In the genomic region with DNA sequence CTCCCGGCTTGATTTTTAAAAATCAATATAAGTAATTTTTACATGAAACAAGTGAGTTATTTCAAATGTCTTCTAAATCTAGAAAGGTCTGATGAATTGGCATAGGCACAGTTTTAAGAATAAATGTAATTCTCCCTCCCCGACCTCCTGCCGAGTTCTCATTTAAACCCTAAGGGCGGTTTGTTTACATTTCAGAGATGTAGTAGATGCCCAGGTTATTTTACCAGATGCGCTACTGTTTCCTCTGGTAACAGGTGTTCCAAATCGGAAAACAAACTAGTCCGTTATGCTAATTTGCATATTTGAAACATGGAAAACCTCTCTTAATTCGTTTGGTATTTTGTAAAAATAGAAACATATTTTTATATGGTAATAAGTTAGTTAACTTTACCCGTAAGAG, we compare ENCODE assay signal across 11 cellular contexts. TPM values are rescaled to one million over a fixed set of nuclear protein-coding genes. Genes with fewer than 3 reads are reported as not detected.
DNase-seq lines count a peak whose midpoint lies in the region; ATAC-seq, FAIRE-seq and TF ChIP-seq lines count a peak whose summit lies in the region.
"Had no signal": no experiment of that assay in that cellular context is flagged by ENCODE, and none has a peak within 500 bp of the region (broad histone marks: within the 10 kb centered on the region; RNA-seq: fewer than 3 reads in every experiment).

No MANE protein-coding gene starts in this region.

- H3K9ac ChIP-seq in keratinocyte (ENCODE audit: control insufficient read depth, extremely low read depth, insufficient read depth, low read length) = no peak overlapping the region

- H4K20me1 ChIP-seq in keratinocyte (ENCODE audit: control insufficient read depth, extremely low read depth, insufficient read depth, low read length) = no peaks in the 10 kb centered on the region

- H3K9me3 ChIP-seq in SJCRH30 (replicated peaks) (no peaks in the 10 kb centered on the region), keratinocyte (ENCODE audit: control insufficient read depth, low read depth, low read length) (no peaks in the 10 kb centered on the region)
- H3K9me3 ChIP-seq: gastroesophageal sphincter, upper lobe of left lung had no signal

- H3K27ac ChIP-seq in SJCRH30 (no peak overlapping the region), keratinocyte (ENCODE audit: control insufficient read depth, insufficient read depth, low read length) (no peak overlapping the region)
- H3K27ac ChIP-seq: gastroesophageal sphincter, upper lobe of left lung had no signal

- peak overlapping the region; percentile 47 for H3K4me3 ChIP-seq in H7 (ENCODE audit: insufficient read depth, low read depth, low read length)
- peak overlapping the region; percentile 38 for H3K4me3 ChIP-seq in SJCRH30
- H3K4me3 ChIP-seq in keratinocyte (ENCODE audit: control insufficient read depth in 2 of 3, extremely low read depth in 1 of 3, insufficient read depth in 2 of 3, low read depth in 1 of 3, low read length in 3 of 3) = peak overlapping the region in 1 of 3 experiments; percentile 25

- peaks cover under 1 to 9% of the 10 kb centered on the region in 2 donors for H3K27me3 Mint-ChIP-seq in effector memory CD8-positive, alpha-beta T cell

- no peaks in the 10 kb centered on the region; the same call in 1 of the 2 replicates for H3K27me3 ChIP-seq in H7 (ENCODE audit: control insufficient read depth, insufficient read depth, low read length)
- no peaks in the 10 kb centered on the region for H3K27me3 ChIP-seq in SJCRH30
- no peaks in the 10 kb centered on the region for H3K27me3 ChIP-seq in keratinocyte (ENCODE audit: control insufficient read depth, extremely low read depth, insufficient read depth, low read length)
- H3K27me3 ChIP-seq: upper lobe of left lung had no signal

- H3K36me3 ChIP-seq in H7 (replicated peaks; ENCODE audit: control insufficient read depth, insufficient read depth, low read length) (no peaks in the 10 kb centered on the region), SJCRH30 (no peaks in the 10 kb centered on the region), keratinocyte (ENCODE audit: control insufficient read depth in 2 of 2, extremely low read depth in 1 of 2, insufficient read depth in 2 of 2, low read length in 2 of 2) (no peaks in the 10 kb centered on the region)
- H3K36me3 ChIP-seq: gastroesophageal sphincter, upper lobe of left lung had no signal

- no peak for TF ChIP-seq CTCF in keratinocyte (optimal IDR thresholded peaks at IDR 0.05 in 1 of 3, IDR thresholded peaks at IDR 0.05 in 1 of 3, conservative IDR thresholded peaks at IDR 0.05 in 1 of 3; ENCODE audit: extremely low read depth in 1 of 3, insufficient read depth in 2 of 3, low read length in 3 of 3)

- peaks cover 6 to 8% of the 10 kb centered on the region in 2 donors for H3K4me1 Mint-ChIP-seq in effector memory CD8-positive, alpha-beta T cell (ENCODE audit: low read depth in 2 of 2)

- peak overlapping the region in 1 of 2 donors; percentile 74 for H3K4me3 Mint-ChIP-seq in effector memory CD8-positive, alpha-beta T cell

- H2AFZ ChIP-seq in keratinocyte (ENCODE audit: control insufficient read depth, low read length) = no peak overlapping the region

- no peaks in the 10 kb centered on the region for H3K79me2 ChIP-seq in keratinocyte (ENCODE audit: control insufficient read depth, insufficient read depth, low read length)

- H3K9me3 Mint-ChIP-seq in effector memory CD8-positive, alpha-beta T cell = no peaks in the 10 kb centered on the region

- H3K4me1 ChIP-seq in SJCRH30 = no peaks in the 10 kb centered on the region
- no peaks in the 10 kb centered on the region for H3K4me1 ChIP-seq in keratinocyte (ENCODE audit: control insufficient read depth, extremely low read depth, insufficient read depth, low read length)
- H3K4me1 ChIP-seq: upper lobe of left lung had no signal

- H3K4me2 ChIP-seq in keratinocyte (ENCODE audit: control insufficient read depth, extremely low read depth, insufficient read depth, low read depth, low read length) = peak overlapping the region; percentile 70

- DNase-seq in NCI-H1694 (lab: John Stamatoyannopoulos, UW) (peak; percentile 43), NCI-H1694 treated with DMSO at 0.1 percent for 48 hours (lab: John Stamatoyannopoulos, UW) (no peak), H7 (no peak), SJCRH30 (peak in 1 of 2 experiments; percentile 9), keratinocyte (ENCODE audit: low read depth, low spot score) (no peak), SW 1271 (lab: John Stamatoyannopoulos, UW) (no peak)
- DNase-seq in effector memory CD8-positive, alpha-beta T cell = no peak

- no peaks in the 10 kb centered on the region for H3K9me1 ChIP-seq in keratinocyte (ENCODE audit: control insufficient read depth, extremely low read depth, insufficient read depth, low read length)

- peak overlapping the region in 1 of 2 donors; percentile 92 for H3K27ac Mint-ChIP-seq in effector memory CD8-positive, alpha-beta T cell

- no peak for FAIRE-seq in keratinocyte (lab: Jason Lieb, UNC)

- H3K36me3 Mint-ChIP-seq in effector memory CD8-positive, alpha-beta T cell (ENCODE audit: insufficient read depth) = peaks cover 15% of the 10 kb centered on the region

- dilution Hi-C loops in keratinocyte (cut with MboI; ENCODE audit: extremely low pct_ligation_motif_present, low sequenced_read_pairs) = no loop called here

- ATAC-seq in effector memory CD8-positive, alpha-beta T cell (replicated peaks) = no peak
- ATAC-seq in GM18498 (IDR thresholded peaks at IDR 0.05; ENCODE audit: unreplicated experiment) = no peak

RNA-seq across cellular contexts. Expression of gene CFAP126, which starts 53.8 kb away (rescaled TPM):
- not detected in 2 replicates for total RNA-seq in H7 (2014; rRNA removed; shearing (Covaris generic))
- total RNA-seq in SJCRH30 (2014; rRNA removed; shearing (Covaris generic)) = not detected in 2 replicates
- polyA plus RNA-seq in keratinocyte = not detected in 3 replicates
- polyA plus RNA-seq in keratinocyte (2011; ENCODE audit: low read depth) = not detected
- not detected in 2 replicates for polyA plus RNA-seq in keratinocyte (2011; cell fraction: cytosol; rRNA removed)
- polyA plus RNA-seq in keratinocyte (2011; cell fraction: nucleus; rRNA removed) = not detected in 2 replicates
- not detected in 2 replicates for polyA plus RNA-seq in keratinocyte (2012; ENCODE audit: low replicate concordance)
- polyA minus RNA-seq in keratinocyte = not detected in 3 replicates
- polyA minus RNA-seq in keratinocyte (2011; cell fraction: cytosol; rRNA and poly(A)+ RNA removed) = not detected
- not detected in 2 replicates for polyA minus RNA-seq in keratinocyte (2011; cell fraction: nucleus; rRNA and poly(A)+ RNA removed)
- total RNA-seq: gastroesophageal sphincter, MCF 10A had no signal
